In the genomic region with DNA sequence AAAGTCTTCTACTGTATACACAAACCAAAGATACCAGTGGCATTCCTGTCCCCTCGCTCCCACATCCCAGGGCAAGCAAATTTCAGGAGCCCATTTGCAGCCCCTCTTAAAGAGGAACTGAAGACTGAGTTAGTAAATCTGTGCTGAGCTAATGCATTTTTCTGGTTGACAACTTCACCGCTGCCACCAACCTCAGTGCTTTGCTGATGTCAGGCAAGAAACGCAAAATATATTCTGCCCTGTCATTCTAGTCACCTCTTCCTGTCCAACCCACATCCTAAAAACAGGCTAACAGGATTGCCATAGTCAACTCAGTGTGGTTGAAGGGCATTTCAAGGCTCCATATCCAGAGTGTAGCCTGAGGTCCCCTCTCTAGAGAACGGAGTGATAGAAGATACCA, we compare ENCODE assay signal across 18 cellular contexts. TPM values are rescaled to one million over a fixed set of nuclear protein-coding genes. Genes with fewer than 3 reads are reported as not detected.
DNase-seq lines count a peak whose midpoint lies in the region; FAIRE-seq and TF ChIP-seq lines count a peak whose summit lies in the region.
"Had no signal": no experiment of that assay in that cellular context is flagged by ENCODE, and none has a peak within 500 bp of the region (broad histone marks: within the 10 kb centered on the region; RNA-seq: fewer than 3 reads in every experiment).

No MANE protein-coding gene starts in this region.

- H3K36me3 Mint-ChIP-seq in CD8-positive, alpha-beta memory T cell = no peaks in the 10 kb centered on the region
- H3K36me3 Mint-ChIP-seq: CD4-positive, alpha-beta memory T cell had no signal

- no peaks in the 10 kb centered on the region for H3K4me1 ChIP-seq in breast epithelium
- no peaks in the 10 kb centered on the region for H3K4me1 ChIP-seq in CD8-positive, alpha-beta memory T cell (ENCODE audit: insufficient read depth, low read length)
- H3K4me1 ChIP-seq: A549 had no signal

- no peaks in the 10 kb centered on the region for H3K27me3 ChIP-seq in breast epithelium
- no peaks in the 10 kb centered on the region for H3K27me3 ChIP-seq in CD8-positive, alpha-beta memory T cell (ENCODE audit: insufficient read depth, low read length, poor library complexity, severe bottlenecking)

- H3K4me3 Mint-ChIP-seq in CD8-positive, alpha-beta memory T cell = no peak overlapping the region
- H3K4me3 Mint-ChIP-seq: CD4-positive, alpha-beta memory T cell had no signal

- H3K4me1 Mint-ChIP-seq in CD8-positive, alpha-beta memory T cell = no peaks in the 10 kb centered on the region
- H3K4me1 Mint-ChIP-seq: CD4-positive, alpha-beta memory T cell had no signal

- peaks cover 16 to 64% of the 10 kb centered on the region in 2 donors for H3K27me3 Mint-ChIP-seq in CD8-positive, alpha-beta memory T cell

- H3K27ac Mint-ChIP-seq in CD8-positive, alpha-beta memory T cell = no peak overlapping the region
- H3K27ac Mint-ChIP-seq: CD4-positive, alpha-beta memory T cell had no signal

- no peaks in the 10 kb centered on the region for H3K36me3 ChIP-seq in breast epithelium
- no peaks in the 10 kb centered on the region for H3K36me3 ChIP-seq in CD8-positive, alpha-beta memory T cell (ENCODE audit: insufficient read depth, low read length)

- intact Hi-C loops in breast epithelium (cut with DNase I; ENCODE audit: low total_unique reads) = no loop called here

- FAIRE-seq in GM12892 (lab: Jason Lieb, UNC) = peak; percentile 82
- FAIRE-seq: A549, H54 had no signal

- no peaks in the 10 kb centered on the region for H3K9me3 ChIP-seq in breast epithelium
- H3K9me3 ChIP-seq in CD8-positive, alpha-beta memory T cell (ENCODE audit: low read length) = no peaks in the 10 kb centered on the region
- H3K9me3 ChIP-seq: A549 had no signal

- TF ChIP-seq CTCF in breast epithelium (IDR thresholded peaks at IDR 0.05) = no peak

- POLR2A ChIA-PET in CD8-positive, alpha-beta memory T cell (lab: Charles Lee) = no interaction called here

- no peak overlapping the region for H3K27ac ChIP-seq in breast epithelium
- no peak overlapping the region for H3K27ac ChIP-seq in CD8-positive, alpha-beta memory T cell (ENCODE audit: low read depth, low read length)
- H3K27ac ChIP-seq: A549, RWPE1 had no signal

- peaks cover 0 to 4% (median 0%) of the 10 kb centered on the region in 5 donors for H3K9me3 Mint-ChIP-seq in CD8-positive, alpha-beta memory T cell

- DNase-seq in GDM1 (lab: John Stamatoyannopoulos, UW) (peak; percentile 22), GM12892 (ENCODE audit: insufficient read length) (no peak), RPMI8226 (peak; percentile 75), medulla oblongata (ENCODE audit: extremely low spot score) (peak; percentile 26), breast epithelium (ENCODE audit: low spot score in 2 of 2) (no peak), EL (no peak)
- no peak for DNase-seq in CD8-positive, alpha-beta memory T cell
- DNase-seq: Calu3; CD4-positive, alpha-beta memory T cell; NCI-H1417; NCI-H187; NCI-H2107; NCI-H510A; NCI-H748 treated with DMSO at 0.1 percent for 48 hours; OCI-M1 had no signal

- CTCF ChIA-PET in CD8-positive, alpha-beta memory T cell (lab: Charles Lee) = no interaction called here

- TF ChIP-seq POLR2A in GM12892 (IDR thresholded peaks at IDR 0.05; ENCODE audit: low read depth, low read length) (no peak), breast epithelium (IDR thresholded peaks at IDR 0.05) (no peak)

- H3K4me3 ChIP-seq in breast epithelium = no peak overlapping the region
- H3K4me3 ChIP-seq in CD8-positive, alpha-beta memory T cell (ENCODE audit: low read length) = no peak overlapping the region
- H3K4me3 ChIP-seq: A549 had no signal

RNA-seq across cellular contexts. Expression of a gene that starts 59.4 kb away (rescaled TPM):
- polyA plus RNA-seq in GM12892 (2012; ENCODE audit: missing spikeins) = 2.4 TPM
- total RNA-seq in breast epithelium = 1 to 10 TPM; 7.0 to 8.5 (median 8.0) TPM
- total RNA-seq in CD8-positive, alpha-beta memory T cell = 1 to 10 TPM; 5.8 to 5.9 TPM
- 5.2 TPM for polyA plus RNA-seq in CD8-positive, alpha-beta memory T cell

Comparison
In these comparisons a context has a peak if more than half of its experiments do, and no peak if none do; other contexts are left out.
1. DNase-seq: peak in GDM1 (single experiment), RPMI8226 (single experiment) and medulla oblongata (single experiment); none in GM12892 (single experiment), breast epithelium (0 of 2), EL (single experiment) and CD8-positive, alpha-beta memory T cell (0 of 5).